In genomic region chr13:39804332-39805231, GRCh38 we compare ENCODE assay signal across 1 cellular context.
TF ChIP-seq lines count a peak whose summit lies in the region.

No MANE protein-coding gene starts in this region.

TF ChIP-seq in H1, 55 proteins besides CTCF, POLR2A, EP300 and RAD21:
- TF ChIP-seq EZH2 (IDR thresholded peaks at IDR 0.05; ENCODE audit: low read depth, low read length, severe bottlenecking) (no peak), CEBPB (IDR thresholded peaks at IDR 0.05; ENCODE audit: low read depth, low read length) (no peak)
